23 cellular contexts compared by ENCODE assay signal in genomic region chr5:139361821-139362429, GRCh38. TPM values are rescaled to one million over a fixed set of nuclear protein-coding genes. Genes with fewer than 3 reads are reported as not detected.
DNase-seq lines count a peak whose midpoint lies in the region; ATAC-seq, FAIRE-seq and TF ChIP-seq lines count a peak whose summit lies in the region.
"Had no signal": no experiment of that assay in that cellular context is flagged by ENCODE, and none has a peak within 500 bp of the region (broad histone marks: within the 10 kb centered on the region; RNA-seq: fewer than 3 reads in every experiment).

No MANE protein-coding gene starts in this region.

- in situ Hi-C loops in HepG2 (cut with HindIII; ENCODE audit: extremely low pct_ligation_motif_present, low pct_unique_long_range_greater_than_20kb): no loop called here

- H3K9me3 ChIP-seq in cardiac muscle cell (ENCODE audit: low read depth) (no peaks in the 10 kb centered on the region), right atrium auricular region (no peaks in the 10 kb centered on the region), HepG2 (ENCODE audit: low read length) (no peaks in the 10 kb centered on the region), uterus (no peaks in the 10 kb centered on the region)
- H3K9me3 ChIP-seq: Caco-2, Peyer's patch had no signal

- POLR2A ChIA-PET in RWPE1 (lab: Yijun Ruan, JAX; ENCODE audit: low non-redundant PET) (no interaction called here), HepG2 (lab: Yijun Ruan, JAX) (interaction anchor here (0.7 kb wide), 1 partner anchor 17 kb away, joined by 4 read pairs; no protein-coding TSS in a partner anchor)

- no peak overlapping the region for H3K4me3 ChIP-seq in cardiac muscle cell
- no peak overlapping the region for H3K4me3 ChIP-seq in right atrium auricular region
- no peak overlapping the region for H3K4me3 ChIP-seq in HepG2 (replicated peaks in 1 of 3; ENCODE audit: insufficient read depth in 1 of 3, low read depth in 2 of 3, low read length in 3 of 3)
- H3K4me3 ChIP-seq in uterus: no peak overlapping the region
- H3K4me3 ChIP-seq: Peyer's patch had no signal

- no peaks in the 10 kb centered on the region for H3K27me3 ChIP-seq in cardiac muscle cell
- no peaks in the 10 kb centered on the region for H3K27me3 ChIP-seq in right atrium auricular region
- H3K27me3 ChIP-seq in HepG2 (ENCODE audit: control insufficient read depth in 1 of 2, insufficient read depth in 2 of 2, low read length in 2 of 2): no peaks in the 10 kb centered on the region
- H3K27me3 ChIP-seq in uterus: no peaks in the 10 kb centered on the region
- H3K27me3 ChIP-seq: Peyer's patch had no signal

- intact Hi-C loops in HepG2 (cut with micrococcal nuclease; ENCODE audit: unreplicated experiment): no loop called here
- intact Hi-C loops in uterus (cut with DNase I; ENCODE audit: low total_unique reads): no loop called here

- TF ChIP-seq POLR2A in HepG2 (IDR thresholded peaks at IDR 0.05; ENCODE audit: insufficient read depth in 1 of 2, low read depth in 2 of 2, low read length in 2 of 2) (no peak), uterus (IDR thresholded peaks at IDR 0.05) (no peak)

- no peak overlapping the region for H2AFZ ChIP-seq in HepG2 (ENCODE audit: low read length)

- peaks cover 31% of the 10 kb centered on the region for H3K36me3 ChIP-seq in cardiac muscle cell
- peaks cover 34% of the 10 kb centered on the region for H3K36me3 ChIP-seq in right atrium auricular region
- peaks cover 12 to 42% of the 10 kb centered on the region in 2 experiments for H3K36me3 ChIP-seq in HepG2 (replicated peaks in 1 of 2; ENCODE audit: control insufficient read depth in 1 of 2, insufficient read depth in 2 of 2, low read length in 2 of 2)
- no peaks in the 10 kb centered on the region for H3K36me3 ChIP-seq in uterus

- DNase-seq in cardiac muscle cell (ENCODE audit: low read depth in 1 of 2, low spot score in 1 of 2) (no peak), right atrium auricular region (ENCODE audit: low spot score) (no peak), RWPE1 (ENCODE audit: low spot score) (no peak), HepG2 (ENCODE audit: low spot score) (no peak), uterus (no peak), CD1c-positive myeloid dendritic cell (ENCODE audit: extremely low spot score) (no peak)
- DNase-seq: AML-193; Caco-2; CD4-positive, CD25-positive, alpha-beta regulatory T cell; DMS153; GDM1; KBM-7; NCI-H1105 treated with DMSO at 0.1 percent for 48 hours; NCI-H1694; NCI-H2081 treated with DMSO at 0.1 percent for 48 hours; NK-92 treated with Interleukin-12 subunit alpha and Interleukin-12 subunit beta, amount 100 ng/mL, for 24 hours; Peyer's patch had no signal

- no peak overlapping the region for H3K9ac ChIP-seq in HepG2 (ENCODE audit: insufficient read depth, low read depth, low read length)

- no peak for TF ChIP-seq CTCF in cardiac muscle cell (IDR thresholded peaks at IDR 0.05; ENCODE audit: low read depth, low read length)
- TF ChIP-seq CTCF in right atrium auricular region (IDR thresholded peaks at IDR 0.05): no peak
- no peak for TF ChIP-seq CTCF in RWPE1 (conservative IDR thresholded peaks at IDR 0.05; ENCODE audit: low read depth)
- TF ChIP-seq CTCF in HepG2 (CRISPR knock-in tag; IDR thresholded peaks at IDR 0.05): no peak
- TF ChIP-seq CTCF in uterus (IDR thresholded peaks at IDR 0.05): no peak

- peaks cover 48% of the 10 kb centered on the region for H3K79me2 ChIP-seq in HepG2 (ENCODE audit: insufficient read depth, low read length)

- CTCF ChIA-PET in RWPE1 (lab: Yijun Ruan, JAX) (interaction anchor here (0.6 kb wide), 1 partner anchor 39 kb away, joined by 3 read pairs; no protein-coding TSS in a partner anchor), HepG2 (lab: Yijun Ruan, JAX; ENCODE audit: low intra/inter-chr PET ratio, low total read pairs) (no interaction called here)

- no peak for ATAC-seq in HepG2
- ATAC-seq in HG03432 (IDR thresholded peaks at IDR 0.05; ENCODE audit: unreplicated experiment): no peak
- ATAC-seq: HCT116, Right ventricle myocardium inferior had no signal

- TF ChIP-seq EP300 in HepG2 (IDR thresholded peaks at IDR 0.05; ENCODE audit: low read depth in 2 of 2, low read length in 2 of 2): no peak
- no peak for TF ChIP-seq EP300 in HepG2 (CRISPR knock-in tag; IDR thresholded peaks at IDR 0.05; ENCODE audit: borderline replicate concordance)

- no peak for TF ChIP-seq RAD21 in HepG2 (CRISPR knock-in tag; IDR thresholded peaks at IDR 0.05)

- no TSS peak for BruUV-seq in HepG2 (replicated peaks; lab: Mats Ljungman, UMichigan)

- no peak overlapping the region for H3K4me2 ChIP-seq in HepG2 (ENCODE audit: low read depth, low read length)

- H3K4me1 ChIP-seq in cardiac muscle cell (ENCODE audit: low read depth) (no peaks in the 10 kb centered on the region), right atrium auricular region (no peaks in the 10 kb centered on the region), HepG2 (ENCODE audit: insufficient read depth, low read length) (no peaks in the 10 kb centered on the region), uterus (peaks cover 0 to 5% of the 10 kb centered on the region in 2 donors)
- H3K4me1 ChIP-seq: Caco-2, Peyer's patch had no signal

- peak overlapping the region; percentile 1 for H3K27ac ChIP-seq in cardiac muscle cell
- H3K27ac ChIP-seq in right atrium auricular region: no peak overlapping the region
- H3K27ac ChIP-seq in RWPE1: peak overlapping the region; percentile 4; the same call in 1 of the 2 replicates
- no peak overlapping the region for H3K27ac ChIP-seq in HepG2 (ENCODE audit: extremely low read length, insufficient read depth, low read length)
- H3K27ac ChIP-seq in uterus: no peak overlapping the region
- H3K27ac ChIP-seq: Peyer's patch had no signal

- FAIRE-seq in HepG2 (lab: Jason Lieb, UNC): no peak

- peaks cover 49% of the 10 kb centered on the region for H4K20me1 ChIP-seq in HepG2 (ENCODE audit: insufficient read depth, low read length)

- 96% methylated on average over 6 of the region's 6 CpGs for WGBS in HepG2 (ENCODE audit: low lambda C conversion rate)

RNA-seq across cellular contexts. Expression of gene PAIP2, which starts 20.3 kb away (rescaled TPM):
- total RNA-seq in cardiac muscle cell (88.3 and 93.1 TPM in 2 replicates), right atrium auricular region (100 to 1,000 TPM in 1 of 2 donors, 10 to 100 TPM in 1; 97.6 to 156 TPM), HepG2 (2016; rRNA removed; fragmentation: Illumina TruSeq; extraction: Trizol) (61.5 and 104 TPM in 2 replicates), uterus (100 to 1,000 TPM in 1 of 4 donors, 10 to 100 TPM in 3; 43.5 to 144 (median 87.7) TPM)
- polyA plus RNA-seq in cardiac muscle cell (220 and 243 TPM in 2 replicates), HepG2 (2011; rRNA removed) (56.5 and 76.3 TPM in 2 replicates)
- total RNA-seq in HepG2 (2016; cell fraction: cytosol; rRNA removed; fragmentation: Illumina TruSeq; extraction: Trizol; ENCODE audit: low read depth): 34.4 and 39.3 TPM in 2 replicates
- total RNA-seq in HepG2 (2016; cell fraction: insoluble cytoplasmic fraction; rRNA removed; fragmentation: Illumina TruSeq; extraction: Trizol): 58.9 and 104 TPM in 2 replicates
- 63.0 and 66.5 TPM in 2 replicates for total RNA-seq in HepG2 (2016; cell fraction: membrane; rRNA removed; fragmentation: Illumina TruSeq; extraction: Trizol)
- total RNA-seq in HepG2 (2016; cell fraction: nucleus; rRNA removed; fragmentation: Illumina TruSeq; extraction: Trizol): 30.8 and 33.3 TPM in 2 replicates
- 46.1 and 53.8 TPM in 2 replicates for polyA plus RNA-seq in HepG2 (2011; cell fraction: cytosol; rRNA removed)
- 16.8 and 19.7 TPM in 2 replicates for polyA plus RNA-seq in HepG2 (2011; cell fraction: nucleus; rRNA removed)
- 110 and 124 TPM in 2 replicates for polyA plus RNA-seq in HepG2 (2012)
- polyA plus RNA-seq in HepG2 (2016; cell fraction: cytosol; fragmentation: Illumina TruSeq; extraction: Trizol; ENCODE audit: low read depth): 31.7 and 47.4 TPM in 2 replicates
- 161 and 162 TPM in 2 replicates for polyA plus RNA-seq in HepG2 (2016; cell fraction: insoluble cytoplasmic fraction; fragmentation: Illumina TruSeq; extraction: Trizol; ENCODE audit: low read depth)
- 54.0 and 67.8 TPM in 2 replicates for polyA plus RNA-seq in HepG2 (2016; cell fraction: membrane; fragmentation: Illumina TruSeq; extraction: Trizol; ENCODE audit: low read depth)
- 58.6 and 64.1 TPM in 2 replicates for polyA plus RNA-seq in HepG2 (2016; cell fraction: nucleus; fragmentation: Illumina TruSeq; extraction: Trizol; ENCODE audit: insufficient read depth, low read depth)
- 22.9 and 27.8 TPM in 2 replicates for polyA minus RNA-seq in HepG2 (2011; rRNA and poly(A)+ RNA removed; ENCODE audit: low replicate concordance)
- polyA minus RNA-seq in HepG2 (2011; cell fraction: cytosol; rRNA and poly(A)+ RNA removed): 62.0 TPM in 2 replicates
- polyA minus RNA-seq in HepG2 (2011; cell fraction: nucleus; rRNA and poly(A)+ RNA removed): 41.5 and 41.8 TPM in 2 replicates

RNA-seq across cellular contexts. Expression of gene SLC23A1, which starts 21.2 kb away (rescaled TPM):
- total RNA-seq in cardiac muscle cell (0.81 TPM in 1 of 2 replicates, not detected in the other), right atrium auricular region (not detected), HepG2 (2016; rRNA removed; fragmentation: Illumina TruSeq; extraction: Trizol) (3.6 and 6.6 TPM in 2 replicates), uterus (1 to 10 TPM in 2 of 4 donors, under 1 TPM in 1, not detected in 1; 0.30 to 5.5 (median 1.0) TPM)
- polyA plus RNA-seq in cardiac muscle cell (0.06 and 0.37 TPM in 2 replicates), HepG2 (2011; rRNA removed) (6.0 and 7.0 TPM in 2 replicates)
- total RNA-seq in HepG2 (2016; cell fraction: cytosol; rRNA removed; fragmentation: Illumina TruSeq; extraction: Trizol; ENCODE audit: low read depth): 7.0 and 8.2 TPM in 2 replicates
- 3.7 and 9.0 TPM in 2 replicates for total RNA-seq in HepG2 (2016; cell fraction: insoluble cytoplasmic fraction; rRNA removed; fragmentation: Illumina TruSeq; extraction: Trizol)
- total RNA-seq in HepG2 (2016; cell fraction: membrane; rRNA removed; fragmentation: Illumina TruSeq; extraction: Trizol): 4.6 and 5.2 TPM in 2 replicates
- 5.5 and 7.9 TPM in 2 replicates for total RNA-seq in HepG2 (2016; cell fraction: nucleus; rRNA removed; fragmentation: Illumina TruSeq; extraction: Trizol)
- 5.9 and 7.1 TPM in 2 replicates for polyA plus RNA-seq in HepG2 (2011; cell fraction: cytosol; rRNA removed)
- polyA plus RNA-seq in HepG2 (2011; cell fraction: nucleus; rRNA removed): 24.2 and 29.4 TPM in 2 replicates
- 6.4 and 9.0 TPM in 2 replicates for polyA plus RNA-seq in HepG2 (2012)
- 2.3 and 2.4 TPM in 2 replicates for polyA plus RNA-seq in HepG2 (2016; cell fraction: cytosol; fragmentation: Illumina TruSeq; extraction: Trizol; ENCODE audit: low read depth)
- 4.0 and 4.3 TPM in 2 replicates for polyA plus RNA-seq in HepG2 (2016; cell fraction: insoluble cytoplasmic fraction; fragmentation: Illumina TruSeq; extraction: Trizol; ENCODE audit: low read depth)
- polyA plus RNA-seq in HepG2 (2016; cell fraction: membrane; fragmentation: Illumina TruSeq; extraction: Trizol; ENCODE audit: low read depth): 4.3 and 5.1 TPM in 2 replicates
- 13.5 and 13.8 TPM in 2 replicates for polyA plus RNA-seq in HepG2 (2016; cell fraction: nucleus; fragmentation: Illumina TruSeq; extraction: Trizol; ENCODE audit: insufficient read depth, low read depth)
- polyA minus RNA-seq in HepG2 (2011; rRNA and poly(A)+ RNA removed; ENCODE audit: low replicate concordance): 30.0 and 58.9 TPM in 2 replicates
- polyA minus RNA-seq in HepG2 (2011; cell fraction: cytosol; rRNA and poly(A)+ RNA removed): 3.8 and 7.7 TPM in 2 replicates
- 7.5 and 12.6 TPM in 2 replicates for polyA minus RNA-seq in HepG2 (2011; cell fraction: nucleus; rRNA and poly(A)+ RNA removed)
- total RNA-seq: CD4-positive, CD25-positive, alpha-beta regulatory T cell; Daoy; NCI-H460; Right ventricle myocardium inferior; SK-MEL-5 had no signal

RNA-seq across cellular contexts. Expression of gene MZB1, which starts 27.8 kb away (rescaled TPM):
- total RNA-seq in cardiac muscle cell (2.3 and 5.3 TPM in 2 replicates), right atrium auricular region (1 to 10 TPM in 1 of 2 donors, under 1 TPM in 1; 0.70 to 1.3 TPM), HepG2 (2016; rRNA removed; fragmentation: Illumina TruSeq; extraction: Trizol) (0.27 and 0.31 TPM in 2 replicates), uterus (1 to 10 TPM in 2 of 4 donors, not detected in 2; 1.3 to 5.6 TPM)
- polyA plus RNA-seq in cardiac muscle cell (1.3 and 4.0 TPM in 2 replicates), HepG2 (2011; rRNA removed) (0.35 and 0.40 TPM in 2 replicates)
- 0.44 TPM in 1 of 2 replicates, not detected in the other for total RNA-seq in HepG2 (2016; cell fraction: cytosol; rRNA removed; fragmentation: Illumina TruSeq; extraction: Trizol; ENCODE audit: low read depth)
- 0.22 TPM in 1 of 2 replicates, not detected in the other for total RNA-seq in HepG2 (2016; cell fraction: insoluble cytoplasmic fraction; rRNA removed; fragmentation: Illumina TruSeq; extraction: Trizol)
- 0.34 TPM in 1 of 2 replicates, not detected in the other for total RNA-seq in HepG2 (2016; cell fraction: membrane; rRNA removed; fragmentation: Illumina TruSeq; extraction: Trizol)
- total RNA-seq in HepG2 (2016; cell fraction: nucleus; rRNA removed; fragmentation: Illumina TruSeq; extraction: Trizol): 0.47 TPM in 1 of 2 replicates, not detected in the other
- polyA plus RNA-seq in HepG2 (2011; cell fraction: cytosol; rRNA removed): 0.20 and 0.21 TPM in 2 replicates
- polyA plus RNA-seq in HepG2 (2011; cell fraction: nucleus; rRNA removed): 1.2 and 1.6 TPM in 2 replicates
- polyA plus RNA-seq in HepG2 (2012): 0.19 and 0.21 TPM in 2 replicates
- polyA plus RNA-seq in HepG2 (2016; cell fraction: cytosol; fragmentation: Illumina TruSeq; extraction: Trizol; ENCODE audit: low read depth): not detected in 2 replicates
- not detected in 2 replicates for polyA plus RNA-seq in HepG2 (2016; cell fraction: insoluble cytoplasmic fraction; fragmentation: Illumina TruSeq; extraction: Trizol; ENCODE audit: low read depth)
- polyA plus RNA-seq in HepG2 (2016; cell fraction: membrane; fragmentation: Illumina TruSeq; extraction: Trizol; ENCODE audit: low read depth): not detected in 2 replicates
- not detected in 2 replicates for polyA plus RNA-seq in HepG2 (2016; cell fraction: nucleus; fragmentation: Illumina TruSeq; extraction: Trizol; ENCODE audit: insufficient read depth, low read depth)
- 1.6 and 4.8 TPM in 2 replicates for polyA minus RNA-seq in HepG2 (2011; rRNA and poly(A)+ RNA removed; ENCODE audit: low replicate concordance)
- not detected in 2 replicates for polyA minus RNA-seq in HepG2 (2011; cell fraction: cytosol; rRNA and poly(A)+ RNA removed)
- 1.0 and 3.2 TPM in 2 replicates for polyA minus RNA-seq in HepG2 (2011; cell fraction: nucleus; rRNA and poly(A)+ RNA removed)
- total RNA-seq: Caco-2, Daoy, SK-MEL-5 had no signal

RNA-seq across cellular contexts. Expression of gene PROB1, which starts 33.0 kb away (rescaled TPM):
- 22.2 and 42.5 TPM in 2 replicates for total RNA-seq in cardiac muscle cell
- 15.2 and 20.5 TPM in 2 replicates for polyA plus RNA-seq in cardiac muscle cell
- 10 to 100 TPM; 15.8 to 28.6 TPM for total RNA-seq in right atrium auricular region
- total RNA-seq in HepG2 (2016; rRNA removed; fragmentation: Illumina TruSeq; extraction: Trizol): 0.28 and 0.69 TPM in 2 replicates
- not detected in 2 replicates for total RNA-seq in HepG2 (2016; cell fraction: cytosol; rRNA removed; fragmentation: Illumina TruSeq; extraction: Trizol; ENCODE audit: low read depth)
- total RNA-seq in HepG2 (2016; cell fraction: insoluble cytoplasmic fraction; rRNA removed; fragmentation: Illumina TruSeq; extraction: Trizol): 0.18 and 0.63 TPM in 2 replicates
- 0.09 and 0.10 TPM in 2 replicates for total RNA-seq in HepG2 (2016; cell fraction: membrane; rRNA removed; fragmentation: Illumina TruSeq; extraction: Trizol)
- 0.72 and 0.96 TPM in 2 replicates for total RNA-seq in HepG2 (2016; cell fraction: nucleus; rRNA removed; fragmentation: Illumina TruSeq; extraction: Trizol)
- 1.1 and 1.9 TPM in 2 replicates for polyA plus RNA-seq in HepG2 (2011; rRNA removed)
- polyA plus RNA-seq in HepG2 (2011; cell fraction: cytosol; rRNA removed): 0.81 and 0.99 TPM in 2 replicates
- 10.6 and 11.1 TPM in 2 replicates for polyA plus RNA-seq in HepG2 (2011; cell fraction: nucleus; rRNA removed)
- 1.7 and 2.2 TPM in 2 replicates for polyA plus RNA-seq in HepG2 (2012)
- 0.06 and 0.07 TPM in 2 replicates for polyA plus RNA-seq in HepG2 (2016; cell fraction: cytosol; fragmentation: Illumina TruSeq; extraction: Trizol; ENCODE audit: low read depth)
- polyA plus RNA-seq in HepG2 (2016; cell fraction: insoluble cytoplasmic fraction; fragmentation: Illumina TruSeq; extraction: Trizol; ENCODE audit: low read depth): 0.14 and 0.29 TPM in 2 replicates
- 0.06 and 0.14 TPM in 2 replicates for polyA plus RNA-seq in HepG2 (2016; cell fraction: membrane; fragmentation: Illumina TruSeq; extraction: Trizol; ENCODE audit: low read depth)
- 2.1 and 3.0 TPM in 2 replicates for polyA plus RNA-seq in HepG2 (2016; cell fraction: nucleus; fragmentation: Illumina TruSeq; extraction: Trizol; ENCODE audit: insufficient read depth, low read depth)
- 1.1 and 1.6 TPM in 2 replicates for polyA minus RNA-seq in HepG2 (2011; rRNA and poly(A)+ RNA removed; ENCODE audit: low replicate concordance)
- 0.69 and 0.79 TPM in 2 replicates for polyA minus RNA-seq in HepG2 (2011; cell fraction: cytosol; rRNA and poly(A)+ RNA removed)
- polyA minus RNA-seq in HepG2 (2011; cell fraction: nucleus; rRNA and poly(A)+ RNA removed): 2.4 and 2.6 TPM in 2 replicates
- total RNA-seq in uterus: 1 to 10 TPM in 3 of 4 donors, not detected in 1; 1.5 to 8.3 (median 1.7) TPM

RNA-seq across cellular contexts. Expression of gene SPATA24, which starts 42.0 kb away (rescaled TPM):
- total RNA-seq in cardiac muscle cell (14.2 and 45.3 TPM in 2 replicates), right atrium auricular region (10 to 100 TPM in 1 of 2 donors, 1 to 10 TPM in 1; 9.5 to 29.7 TPM), HepG2 (2016; rRNA removed; fragmentation: Illumina TruSeq; extraction: Trizol) (11.1 and 13.0 TPM in 2 replicates), uterus (1 to 10 TPM in 2 of 4 donors, not detected in 2; 2.4 to 3.4 TPM)
- polyA plus RNA-seq in cardiac muscle cell (12.8 and 29.0 TPM in 2 replicates), HepG2 (2011; rRNA removed) (6.0 and 8.5 TPM in 2 replicates)
- total RNA-seq in HepG2 (2016; cell fraction: cytosol; rRNA removed; fragmentation: Illumina TruSeq; extraction: Trizol; ENCODE audit: low read depth): 6.2 and 6.8 TPM in 2 replicates
- total RNA-seq in HepG2 (2016; cell fraction: insoluble cytoplasmic fraction; rRNA removed; fragmentation: Illumina TruSeq; extraction: Trizol): 10.6 and 12.4 TPM in 2 replicates
- 7.9 and 8.2 TPM in 2 replicates for total RNA-seq in HepG2 (2016; cell fraction: membrane; rRNA removed; fragmentation: Illumina TruSeq; extraction: Trizol)
- 8.6 and 10.2 TPM in 2 replicates for total RNA-seq in HepG2 (2016; cell fraction: nucleus; rRNA removed; fragmentation: Illumina TruSeq; extraction: Trizol)
- 5.7 and 6.1 TPM in 2 replicates for polyA plus RNA-seq in HepG2 (2011; cell fraction: cytosol; rRNA removed)
- 12.2 and 14.9 TPM in 2 replicates for polyA plus RNA-seq in HepG2 (2011; cell fraction: nucleus; rRNA removed)
- 14.6 and 18.0 TPM in 2 replicates for polyA plus RNA-seq in HepG2 (2012)
- 6.8 and 7.1 TPM in 2 replicates for polyA plus RNA-seq in HepG2 (2016; cell fraction: cytosol; fragmentation: Illumina TruSeq; extraction: Trizol; ENCODE audit: low read depth)
- 12.2 and 14.9 TPM in 2 replicates for polyA plus RNA-seq in HepG2 (2016; cell fraction: insoluble cytoplasmic fraction; fragmentation: Illumina TruSeq; extraction: Trizol; ENCODE audit: low read depth)
- polyA plus RNA-seq in HepG2 (2016; cell fraction: membrane; fragmentation: Illumina TruSeq; extraction: Trizol; ENCODE audit: low read depth): 5.6 and 5.7 TPM in 2 replicates
- 7.6 and 11.7 TPM in 2 replicates for polyA plus RNA-seq in HepG2 (2016; cell fraction: nucleus; fragmentation: Illumina TruSeq; extraction: Trizol; ENCODE audit: insufficient read depth, low read depth)
- 3.8 and 5.0 TPM in 2 replicates for polyA minus RNA-seq in HepG2 (2011; rRNA and poly(A)+ RNA removed; ENCODE audit: low replicate concordance)
- polyA minus RNA-seq in HepG2 (2011; cell fraction: cytosol; rRNA and poly(A)+ RNA removed): 3.3 and 4.6 TPM in 2 replicates
- polyA minus RNA-seq in HepG2 (2011; cell fraction: nucleus; rRNA and poly(A)+ RNA removed): 10.6 and 14.0 TPM in 2 replicates

Comparison
In these comparisons a context has a peak if more than half of its experiments do, and no peak if none do; other contexts are left out.
1. H3K27ac ChIP-seq: peak in cardiac muscle cell (single experiment) and RWPE1 (single experiment); none in right atrium auricular region (0 of 2), HepG2 (single experiment) and uterus (0 of 2).